20 cellular contexts compared by ENCODE assay signal in genomic region chr3:101229681-101230080, GRCh38.
DNase-seq lines count a peak whose midpoint lies in the region; ATAC-seq and TF ChIP-seq lines count a peak whose summit lies in the region.
"Had no signal": no experiment of that assay in that cellular context is flagged by ENCODE, and none has a peak within 500 bp of the region (broad histone marks: within the 10 kb centered on the region; RNA-seq: fewer than 3 reads in every experiment).

No MANE protein-coding gene starts in this region.

- no peaks in the 10 kb centered on the region for H3K27me3 Mint-ChIP-seq in chondrocyte (ENCODE audit: low read depth)
- H3K27me3 Mint-ChIP-seq: B cell, progenitor cell of endocrine pancreas had no signal

- TF ChIP-seq EP300 in SK-N-SH (IDR thresholded peaks at IDR 0.05; ENCODE audit: borderline replicate concordance in 1 of 2, low read depth in 1 of 2, low read length in 1 of 2): no peak

- WGBS in SK-N-SH (ENCODE audit: low lambda C conversion rate): 60% methylated on average over 4 of the region's 4 CpGs

- no peaks in the 10 kb centered on the region for H3K27me3 ChIP-seq in SK-N-SH (ENCODE audit: insufficient read depth)

- H4K20me1 ChIP-seq in SK-N-SH (ENCODE audit: insufficient read depth): no peaks in the 10 kb centered on the region

- H2AFZ ChIP-seq in SK-N-SH (ENCODE audit: low read depth): no peak overlapping the region

- no peaks in the 10 kb centered on the region for H3K36me3 ChIP-seq in SK-N-SH (replicated peaks in 1 of 2; ENCODE audit: control insufficient read depth in 1 of 2, insufficient read depth in 2 of 2, low read length in 1 of 2)

- DNase-seq in SK-N-SH (no peak), chondrocyte (ENCODE audit: low spot score) (no peak), pons (ENCODE audit: low spot score) (peak; percentile 22), amniotic stem cell (lab: John Stamatoyannopoulos, UW) (no peak)
- DNase-seq in Jurkat, Clone E6-1 (ENCODE audit: low read depth, low spot score): peak; percentile 11
- DNase-seq: activated CD4-positive, alpha-beta T cell treated with anti-CD3 and anti-CD28 coated beads for 48 hours; activated effector memory CD4-positive, alpha-beta T cell treated with Interleukin-2 at 50 U/mL for 16 hours; caudate nucleus; GF-D8; KG1; NCI-H2081; NK-92 treated with Interleukin-12 subunit alpha and Interleukin-12 subunit beta, amount 100 ng/mL, for 24 hours; stimulated activated CD4-positive, alpha-beta T cell treated with anti-CD3 and anti-CD28 coated beads, Interleukin-2, amount 100 ng/mL, for 24 hours had no signal

- POLR2A ChIA-PET in SK-N-SH (lab: Yijun Ruan, JAX): no interaction called here

- H3K9me3 ChIP-seq in SK-N-SH: no peaks in the 10 kb centered on the region

- H3K4me3 ChIP-seq in SK-N-SH (ENCODE audit: low read depth in 2 of 2, low read length in 1 of 2): no peak overlapping the region
- no peak overlapping the region for H3K4me3 ChIP-seq in Jurkat, Clone E6-1 (ENCODE audit: low read length)

- H3K4me1 Mint-ChIP-seq in chondrocyte (ENCODE audit: low read depth): no peaks in the 10 kb centered on the region

- CTCF ChIA-PET in SK-N-SH (lab: Yijun Ruan, JAX): interaction anchor here (0.9 to 1.8 kb wide), 2 partner anchors 8 to 152 kb away, joined by 3 to 4 read pairs; no protein-coding TSS in a partner anchor

- ATAC-seq in SK-N-SH treated with all-trans-retinoic acid at 6 μM for 48 hours: no peak
- no peak for ATAC-seq in GM19351 (IDR thresholded peaks at IDR 0.05; ENCODE audit: unreplicated experiment)
- ATAC-seq in GM21786 (IDR thresholded peaks at IDR 0.05; ENCODE audit: unreplicated experiment): no peak

- no peaks in the 10 kb centered on the region for H3K4me1 ChIP-seq in SK-N-SH (ENCODE audit: control insufficient read depth in 1 of 2, insufficient read depth in 2 of 2, low read depth in 1 of 2, low read length in 1 of 2)

- H3K9ac ChIP-seq in SK-N-SH: no peak overlapping the region

- H3K79me2 ChIP-seq in SK-N-SH (ENCODE audit: insufficient read depth): no peaks in the 10 kb centered on the region

- no peak overlapping the region for H3K4me2 ChIP-seq in SK-N-SH

- TF ChIP-seq RAD21 in SK-N-SH (IDR thresholded peaks at IDR 0.05; ENCODE audit: low read length): peak; percentile 37; the same call in 1 of the 2 replicates

- H3K9me3 Mint-ChIP-seq in chondrocyte (ENCODE audit: low read depth): no peaks in the 10 kb centered on the region
- H3K9me3 Mint-ChIP-seq: mesothelial cell of epicardium; T-helper 1 cell treated with Interleukin-12 subunit alpha and Interleukin-12 subunit beta and Interleukin-4 antibody, amounts not matched to agents 30 μg/mL and 1 μg/mL, for 36 hours had no signal

- H3K27ac ChIP-seq in SK-N-SH (ENCODE audit: low read depth in 2 of 2, low read length in 1 of 2): no peak overlapping the region

- H3K4me3 Mint-ChIP-seq in chondrocyte (ENCODE audit: unreplicated experiment): no peak overlapping the region
- H3K4me3 Mint-ChIP-seq: B cell; mesothelial cell of epicardium; T-helper 1 cell treated with Interleukin-12 subunit alpha and Interleukin-12 subunit beta and Interleukin-4 antibody, amounts not matched to agents 30 μg/mL and 1 μg/mL, for 36 hours had no signal

- peaks cover 4% of the 10 kb centered on the region for H3K36me3 Mint-ChIP-seq in chondrocyte (ENCODE audit: low read depth)
- H3K36me3 Mint-ChIP-seq: mesothelial cell of epicardium had no signal

- TF ChIP-seq CTCF in SK-N-SH (IDR thresholded peaks at IDR 0.05): peak; percentile 27; the same call in 1 of the 2 replicates
- TF ChIP-seq CTCF in chondrocyte (IDR thresholded peaks at IDR 0.05): peak; percentile 69

- no peak overlapping the region for H3K27ac Mint-ChIP-seq in chondrocyte (ENCODE audit: unreplicated experiment)
- H3K27ac Mint-ChIP-seq: B cell; mesothelial cell of epicardium; progenitor cell of endocrine pancreas; T-helper 1 cell treated with Interleukin-12 subunit alpha and Interleukin-12 subunit beta and Interleukin-4 antibody, amounts not matched to agents 30 μg/mL and 1 μg/mL, for 36 hours had no signal

- H3F3A ChIP-seq in SK-N-SH (replicated peaks; ENCODE audit: insufficient read depth): no peaks in the 10 kb centered on the region

- H3K9me2 ChIP-seq in SK-N-SH: no peaks in the 10 kb centered on the region

TF ChIP-seq in SK-N-SH, 30 proteins besides CTCF, POLR2A, EP300 and RAD21:
- TF ChIP-seq REST (IDR thresholded peaks at IDR 0.05; ENCODE audit: low read depth, low read length) (no peak), SMC3 (IDR thresholded peaks at IDR 0.05; ENCODE audit: low read depth, low read length) (peak; percentile 17; the same call in 1 of the 2 replicates)

TF ChIP-seq in SK-N-SH treated with all-trans-retinoic acid at 6 μM for 48 hours, 23 proteins besides CTCF, POLR2A, EP300 and RAD21:
- TF ChIP-seq, protein P1, sequence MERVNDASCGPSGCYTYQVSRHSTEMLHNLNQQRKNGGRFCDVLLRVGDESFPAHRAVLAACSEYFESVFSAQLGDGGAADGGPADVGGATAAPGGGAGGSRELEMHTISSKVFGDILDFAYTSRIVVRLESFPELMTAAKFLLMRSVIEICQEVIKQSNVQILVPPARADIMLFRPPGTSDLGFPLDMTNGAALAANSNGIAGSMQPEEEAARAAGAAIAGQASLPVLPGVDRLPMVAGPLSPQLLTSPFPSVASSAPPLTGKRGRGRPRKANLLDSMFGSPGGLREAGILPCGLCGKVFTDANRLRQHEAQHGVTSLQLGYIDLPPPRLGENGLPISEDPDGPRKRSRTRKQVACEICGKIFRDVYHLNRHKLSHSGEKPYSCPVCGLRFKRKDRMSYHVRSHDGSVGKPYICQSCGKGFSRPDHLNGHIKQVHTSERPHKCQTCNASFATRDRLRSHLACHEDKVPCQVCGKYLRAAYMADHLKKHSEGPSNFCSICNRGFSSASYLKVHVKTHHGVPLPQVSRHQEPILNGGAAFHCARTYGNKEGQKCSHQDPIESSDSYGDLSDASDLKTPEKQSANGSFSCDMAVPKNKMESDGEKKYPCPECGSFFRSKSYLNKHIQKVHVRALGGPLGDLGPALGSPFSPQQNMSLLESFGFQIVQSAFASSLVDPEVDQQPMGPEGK (CRISPR knock-in tag; IDR thresholded peaks at IDR 0.05; ENCODE audit: borderline replicate concordance): no peak
- TF ChIP-seq ARNTL (CRISPR knock-in tag; IDR thresholded peaks at IDR 0.05; ENCODE audit: borderline replicate concordance, low read depth): no peak

Comparison
In these comparisons a context has a peak if more than half of its experiments do, and no peak if none do; other contexts are left out.
1. DNase-seq: peak in Jurkat, Clone E6-1 (single experiment) and pons (single experiment); none in SK-N-SH (single experiment), chondrocyte (single experiment) and amniotic stem cell (single experiment).